Comparison of ENCODE assay signal across 25 cellular contexts in the genomic region with DNA sequence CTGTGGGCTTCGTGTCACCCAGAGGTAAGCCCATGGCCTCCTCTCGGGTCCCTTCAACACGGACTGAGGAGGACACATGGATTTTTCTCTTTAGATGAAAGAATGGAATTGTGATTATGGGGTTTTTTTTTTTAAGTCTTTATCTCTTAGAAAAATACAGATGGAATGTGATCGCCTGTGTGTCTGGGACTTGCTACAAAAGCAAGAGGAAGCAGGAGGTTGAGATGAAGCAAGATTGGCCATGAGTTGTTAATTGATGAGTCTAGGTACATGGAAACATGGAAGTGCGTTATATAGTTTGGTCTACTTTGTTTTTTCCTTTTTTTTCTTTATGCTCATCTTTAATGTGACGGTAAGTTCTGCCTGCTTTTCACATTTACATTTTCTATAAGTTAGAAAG. TPM values are rescaled to one million over a fixed set of nuclear protein-coding genes. Genes with fewer than 3 reads are reported as not detected.
DNase-seq lines count a peak whose midpoint lies in the region; ATAC-seq and TF ChIP-seq lines count a peak whose summit lies in the region.
"Had no signal": no experiment of that assay in that cellular context is flagged by ENCODE, and none has a peak within 500 bp of the region (broad histone marks: within the 10 kb centered on the region; RNA-seq: fewer than 3 reads in every experiment).

No MANE protein-coding gene starts in this region.

- 78 to 83% (median 81%) methylated on average over 6 of the region's 6 CpGs for WGBS in ovary, 3 donors
- WGBS in heart left ventricle, 4 donors: 74 to 77% (median 76%) methylated on average over 6 of the region's 6 CpGs

- peaks cover 19% of the 10 kb centered on the region for H3K4me1 Mint-ChIP-seq in activated T-helper 17 cell treated with anti-CD3 and anti-CD28 coated beads, Interleukin-2, amount 50 U/mL, for 72 hours
- H3K4me1 Mint-ChIP-seq: H9 had no signal

- no peak overlapping the region for H3K9ac ChIP-seq in stomach smooth muscle (ENCODE audit: low read length in 2 of 2)

- no peaks in the 10 kb centered on the region for H3K27me3 ChIP-seq in stomach smooth muscle (ENCODE audit: control insufficient read depth in 1 of 2, insufficient read depth in 2 of 2, low read length in 2 of 2)
- H3K27me3 ChIP-seq in ovary: no peaks in the 10 kb centered on the region
- H3K27me3 ChIP-seq in heart left ventricle: no peaks in the 10 kb centered on the region
- H3K27me3 ChIP-seq: BLaER1, upper lobe of left lung had no signal

- H3K4me3 ChIP-seq in fibroblast of the aortic adventitia (ENCODE audit: low read depth, low read length) (no peak overlapping the region), stomach smooth muscle (ENCODE audit: low read length in 2 of 2) (no peak overlapping the region), ovary (no peak overlapping the region), heart left ventricle (no peak overlapping the region)
- H3K4me3 ChIP-seq: BLaER1, SK-N-MC, upper lobe of left lung had no signal

- H3K9me3 Mint-ChIP-seq in activated T-helper 17 cell treated with anti-CD3 and anti-CD28 coated beads, Interleukin-2, amount 50 U/mL, for 72 hours: no peaks in the 10 kb centered on the region
- H3K9me3 Mint-ChIP-seq: activated T-cell treated with anti-CD3 and anti-CD28 coated beads, Interleukin-2, amount 50 U/mL, for 24 hours; dendritic cell treated with granulocyte-macrophage colony-stimulating factor and Interleukin-4, amounts not matched to agents 40 ng/mL and 50 ng/mL, for 4 days; H9; natural killer cell had no signal

- TF ChIP-seq POLR2A in ovary (IDR thresholded peaks at IDR 0.05) (no peak), heart left ventricle (IDR thresholded peaks at IDR 0.05) (no peak)

- H3K27me3 Mint-ChIP-seq in activated T-helper 17 cell treated with anti-CD3 and anti-CD28 coated beads, Interleukin-2, amount 50 U/mL, for 72 hours: no peaks in the 10 kb centered on the region
- H3K27me3 Mint-ChIP-seq: activated T-cell treated with anti-CD3 and anti-CD28 coated beads, Interleukin-2, amount 50 U/mL, for 24 hours; dendritic cell treated with granulocyte-macrophage colony-stimulating factor and Interleukin-4, amounts not matched to agents 40 ng/mL and 50 ng/mL, for 4 days had no signal

- no peak for TF ChIP-seq CTCF in fibroblast of the aortic adventitia (IDR thresholded peaks at IDR 0.05; ENCODE audit: insufficient read depth, low read length)
- no peak for TF ChIP-seq CTCF in ovary (IDR thresholded peaks at IDR 0.05)
- TF ChIP-seq CTCF in heart left ventricle (IDR thresholded peaks at IDR 0.05): no peak

- in situ Hi-C loops in Caki2 (cut with HindIII; ENCODE audit: low pct_unique_long_range_greater_than_20kb, low sequenced_read_pairs): no loop called here

- intact Hi-C loops in ovary (cut with DNase I): no loop called here
- intact Hi-C loops in heart left ventricle (cut with DNase I): no loop called here
- intact Hi-C loops in posterior vena cava (cut with DNase I): no loop called here

- H3K27ac ChIP-seq in stomach smooth muscle (ENCODE audit: low read length) (peak overlapping the region; percentile 87), ovary (no peak overlapping the region), heart left ventricle (peak overlapping the region in 1 of 12 donors; percentile 55)
- H3K27ac ChIP-seq: BLaER1, SK-N-MC, upper lobe of left lung had no signal

- TF ChIP-seq EP300 in ovary (IDR thresholded peaks at IDR 0.05): no peak

- H3K36me3 ChIP-seq in stomach smooth muscle (ENCODE audit: control insufficient read depth in 2 of 2, insufficient read depth in 2 of 2, low read length in 2 of 2) (peaks cover 7 to 15% of the 10 kb centered on the region in 2 donors), ovary (no peaks in the 10 kb centered on the region), heart left ventricle (peaks cover 0 to 53% (median 49%) of the 10 kb centered on the region in 9 donors)

- no peak overlapping the region for H3K4me3 Mint-ChIP-seq in activated T-helper 17 cell treated with anti-CD3 and anti-CD28 coated beads, Interleukin-2, amount 50 U/mL, for 72 hours
- H3K4me3 Mint-ChIP-seq: activated T-cell treated with anti-CD3 and anti-CD28 coated beads, Interleukin-2, amount 50 U/mL, for 24 hours; dendritic cell treated with granulocyte-macrophage colony-stimulating factor and Interleukin-4, amounts not matched to agents 40 ng/mL and 50 ng/mL, for 4 days; H9; natural killer cell had no signal

- ATAC-seq in activated T-helper 17 cell treated with anti-CD3 and anti-CD28 coated beads, Interleukin-2, amount 50 U/mL, for 72 hours (replicated peaks): no peak
- no peak for ATAC-seq in heart left ventricle
- ATAC-seq: natural killer cell had no signal

- H3K9me3 ChIP-seq in stomach smooth muscle (ENCODE audit: control insufficient read depth in 2 of 2, low read length in 2 of 2) (no peaks in the 10 kb centered on the region), ovary (no peaks in the 10 kb centered on the region), heart left ventricle (no peaks in the 10 kb centered on the region)
- H3K9me3 ChIP-seq: BLaER1, upper lobe of left lung had no signal

- H3K27ac Mint-ChIP-seq in activated T-helper 17 cell treated with anti-CD3 and anti-CD28 coated beads, Interleukin-2, amount 50 U/mL, for 72 hours: peak overlapping the region; percentile 17
- H3K27ac Mint-ChIP-seq: dendritic cell treated with granulocyte-macrophage colony-stimulating factor and Interleukin-4, amounts not matched to agents 40 ng/mL and 50 ng/mL, for 4 days; H9 had no signal

- DNase-seq in Caki2 (ENCODE audit: low read depth) (peak; percentile 33), fibroblast of the aortic adventitia (ENCODE audit: low read depth) (peak; percentile 60), ovary (no peak), heart left ventricle (no peak), posterior vena cava (ENCODE audit: low spot score) (no peak), NCI-H187 treated with DMSO at 0.1 percent for 48 hours (lab: John Stamatoyannopoulos, UW) (no peak)
- DNase-seq: activated CD4-positive, alpha-beta T cell treated with anti-CD3 and anti-CD28 coated beads for 1 hour; activated CD8-positive, alpha-beta memory T cell treated with anti-CD3 and anti-CD28 coated beads for 24 hours; activated T-cell treated with anti-CD3 and anti-CD28 coated beads, Interleukin-2, amount 50 U/mL, for 24 hours; amygdala; H9; head of caudate nucleus; Karpas-422; midbrain; natural killer cell; NCI-H446 treated with DMSO at 0.1 percent for 48 hours; NCI-H82; OCI-M1; stimulated activated CD4-positive, alpha-beta T cell treated with anti-CD3 and anti-CD28 coated beads, Interleukin-2, amount 100 ng/mL, for 24 hours; upper lobe of left lung had no signal

- H3K4me1 ChIP-seq in stomach smooth muscle (ENCODE audit: control insufficient read depth, insufficient read depth, low read length): peaks cover 38% of the 10 kb centered on the region
- no peaks in the 10 kb centered on the region for H3K4me1 ChIP-seq in ovary (ENCODE audit: insufficient read depth)
- peaks cover 0 to 6% (median 0%) of the 10 kb centered on the region in 12 donors for H3K4me1 ChIP-seq in heart left ventricle

- peaks cover 55% of the 10 kb centered on the region for H3K36me3 Mint-ChIP-seq in activated T-helper 17 cell treated with anti-CD3 and anti-CD28 coated beads, Interleukin-2, amount 50 U/mL, for 72 hours (ENCODE audit: low read depth)

RNA-seq across cellular contexts. Expression of a gene that starts 14.6 kb away (rescaled TPM):
- 13.5 and 26.4 TPM in 2 replicates for total RNA-seq in Caki2 (2014; rRNA removed; shearing (Covaris generic); ENCODE audit: low replicate concordance)
- 10 to 100 TPM; 50.1 to 52.5 TPM for total RNA-seq in activated T-helper 17 cell treated with anti-CD3 and anti-CD28 coated beads, Interleukin-2, amount 50 U/mL, for 72 hours
- 7.5 and 11.4 TPM in 2 replicates for total RNA-seq in fibroblast of the aortic adventitia (ENCODE audit: low replicate concordance)
- 10 to 100 TPM; 14.5 to 39.8 (median 32.4) TPM for total RNA-seq in ovary
- polyA plus RNA-seq in ovary: 10 to 100 TPM in 1 of 2 donors, 1 to 10 TPM in 1; 6.8 to 29.7 TPM
- total RNA-seq in heart left ventricle: 10 to 100 TPM in 7 of 9 donors, 1 to 10 TPM in 2; 9.5 to 19.7 (median 13.1) TPM
- polyA plus RNA-seq in heart left ventricle: 10 to 100 TPM in 1 of 2 donors, 1 to 10 TPM in 1; 9.4 to 12.1 TPM
- total RNA-seq in posterior vena cava: 10 to 100 TPM; 25.8 to 26.0 TPM

RNA-seq across cellular contexts. Expression of a gene that starts 14.8 kb away (rescaled TPM):
- 34.7 and 37.9 TPM in 2 replicates for total RNA-seq in Caki2 (2014; rRNA removed; shearing (Covaris generic); ENCODE audit: low replicate concordance)
- total RNA-seq in activated T-helper 17 cell treated with anti-CD3 and anti-CD28 coated beads, Interleukin-2, amount 50 U/mL, for 72 hours: 10 to 100 TPM; 23.4 to 73.3 TPM
- total RNA-seq in fibroblast of the aortic adventitia (ENCODE audit: low replicate concordance) (37.3 and 107 TPM in 2 replicates), ovary (10 to 100 TPM; 34.1 to 45.7 (median 37.0) TPM), heart left ventricle (10 to 100 TPM; 28.4 to 54.8 (median 32.5) TPM), posterior vena cava (10 to 100 TPM; 31.3 to 40.0 TPM)
- polyA plus RNA-seq in ovary (100 to 1,000 TPM in 1 of 2 donors, 10 to 100 TPM in 1; 55.4 to 130 TPM), heart left ventricle (10 to 100 TPM; 36.0 to 69.2 TPM)

RNA-seq across cellular contexts. Expression of a gene that starts 26.0 kb away (rescaled TPM):
- total RNA-seq in Caki2 (2014; rRNA removed; shearing (Covaris generic); ENCODE audit: low replicate concordance): 31.2 and 38.7 TPM in 2 replicates
- 10 to 100 TPM; 27.3 to 51.7 TPM for total RNA-seq in activated T-helper 17 cell treated with anti-CD3 and anti-CD28 coated beads, Interleukin-2, amount 50 U/mL, for 72 hours
- total RNA-seq in fibroblast of the aortic adventitia (ENCODE audit: low replicate concordance): 23.0 and 48.9 TPM in 2 replicates
- 10 to 100 TPM; 23.5 to 32.7 (median 27.1) TPM for total RNA-seq in ovary
- polyA plus RNA-seq in ovary: 10 to 100 TPM; 24.9 to 45.6 TPM
- 10 to 100 TPM; 11.0 to 27.3 (median 15.7) TPM for total RNA-seq in heart left ventricle
- 10 to 100 TPM; 10.5 to 23.3 TPM for polyA plus RNA-seq in heart left ventricle
- total RNA-seq in posterior vena cava: 10 to 100 TPM; 24.0 to 26.1 TPM

RNA-seq across cellular contexts. Expression of a gene that starts 46.9 kb away (rescaled TPM):
- 19.3 and 63.0 TPM in 2 replicates for total RNA-seq in Caki2 (2014; rRNA removed; shearing (Covaris generic); ENCODE audit: low replicate concordance)
- total RNA-seq in activated T-helper 17 cell treated with anti-CD3 and anti-CD28 coated beads, Interleukin-2, amount 50 U/mL, for 72 hours: 10 to 100 TPM; 22.0 to 26.6 TPM
- 24.9 and 36.2 TPM in 2 replicates for total RNA-seq in fibroblast of the aortic adventitia (ENCODE audit: low replicate concordance)
- total RNA-seq in ovary: 10 to 100 TPM; 12.9 to 27.3 (median 16.9) TPM
- polyA plus RNA-seq in ovary: 10 to 100 TPM; 12.2 to 27.5 TPM
- 10 to 100 TPM in 8 of 9 donors, 1 to 10 TPM in 1; 9.4 to 16.1 (median 13.0) TPM for total RNA-seq in heart left ventricle
- polyA plus RNA-seq in heart left ventricle: 10 to 100 TPM in 1 of 2 donors, 1 to 10 TPM in 1; 7.3 to 20.7 TPM
- 10 to 100 TPM; 16.9 to 17.5 TPM for total RNA-seq in posterior vena cava

Comparison
In these comparisons a context has a peak if more than half of its experiments do, and no peak if none do; other contexts are left out.
1. DNase-seq: peak in Caki2 (single experiment) and fibroblast of the aortic adventitia (single experiment); none in ovary (0 of 5), heart left ventricle (0 of 5), posterior vena cava (single experiment) and NCI-H187 treated with DMSO at 0.1 percent for 48 hours (single experiment).